Comparison of ENCODE assay signal across 11 cellular contexts in genomic region chr3:52218026-52218425, GRCh38. TPM values are rescaled to one million over a fixed set of nuclear protein-coding genes. Genes with fewer than 3 reads are reported as not detected.
A peak's percentile ranks its signal among the peaks of the same experiment; 100 is the strongest.
DNase-seq lines count a peak whose midpoint lies in the region; ATAC-seq and TF ChIP-seq lines count a peak whose summit lies in the region.
"Had no signal": no experiment of that assay in that cellular context is flagged by ENCODE, and none has a peak within 500 bp of the region (broad histone marks: within the 10 kb centered on the region; RNA-seq: fewer than 3 reads in every experiment).

No MANE protein-coding gene starts in this region.

- intact Hi-C loops in PC-9 (cut with micrococcal nuclease; ENCODE audit: unreplicated experiment) = loop anchor here (5.0 kb wide), 3 partner anchors 69 to 234 kb away; partner anchors contain the start of genes GLYCTK and TNNC1
- intact Hi-C loops in sigmoid colon (cut with DNase I) = no loop called here
- intact Hi-C loops in body of pancreas (cut with DNase I) = no loop called here

- H3K4me1 Mint-ChIP-seq in CD8-positive, alpha-beta memory T cell = peaks cover 67 to 79% (median 76%) of the 10 kb centered on the region in 3 donors

- no peaks in the 10 kb centered on the region for H3K9me3 ChIP-seq in CD8-positive, alpha-beta memory T cell (ENCODE audit: low read length)
- H3K9me3 ChIP-seq in PC-9 (ENCODE audit: insufficient read depth, low read depth) = no peaks in the 10 kb centered on the region
- H3K9me3 ChIP-seq in sigmoid colon = no peaks in the 10 kb centered on the region
- H3K9me3 ChIP-seq in body of pancreas = no peaks in the 10 kb centered on the region

- H3K9me2 ChIP-seq in PC-9 (ENCODE audit: insufficient read depth) = no peaks in the 10 kb centered on the region

- no peak overlapping the region for H2AFZ ChIP-seq in PC-9

- no peaks in the 10 kb centered on the region for H3K27me3 ChIP-seq in CD8-positive, alpha-beta memory T cell (ENCODE audit: insufficient read depth, low read length, poor library complexity, severe bottlenecking)
- H3K27me3 ChIP-seq in PC-9 (ENCODE audit: insufficient read depth, low read depth) (no peaks in the 10 kb centered on the region), sigmoid colon (no peaks in the 10 kb centered on the region), body of pancreas (no peaks in the 10 kb centered on the region)
- H3K27me3 ChIP-seq: dorsolateral prefrontal cortex had no signal

- peaks cover 69% of the 10 kb centered on the region for H3K4me1 ChIP-seq in CD8-positive, alpha-beta memory T cell (ENCODE audit: insufficient read depth, low read length)
- H3K4me1 ChIP-seq in PC-9 (replicated peaks; ENCODE audit: insufficient read depth) (peaks cover 66% of the 10 kb centered on the region), sigmoid colon (peaks cover 0 to 33% (median 19%) of the 10 kb centered on the region in 4 donors), body of pancreas (peaks cover 27% of the 10 kb centered on the region)

- POLR2A ChIA-PET in CD8-positive, alpha-beta memory T cell (lab: Charles Lee) = interaction anchor here (0.5 to 0.8 kb wide), 2 partner anchors 21 to 828 kb away, joined by 3 to 4 read pairs; partner anchors contain the start of gene SFMBT1
- POLR2A ChIA-PET in PC-9 (lab: Charles Lee; ENCODE audit: unreplicated experiment) = interaction anchor here (0.6 kb wide), 2 partner anchors 181 to 479 kb away, joined by 3 to 9 read pairs; no protein-coding TSS in a partner anchor

- H4K20me1 ChIP-seq in PC-9 (ENCODE audit: insufficient read depth) = no peaks in the 10 kb centered on the region

- peak overlapping the region; percentile 69 for H3K4me2 ChIP-seq in PC-9

- TF ChIP-seq POLR2A in sigmoid colon (IDR thresholded peaks at IDR 0.05) (no peak), body of pancreas (IDR thresholded peaks at IDR 0.05) (no peak)

- WGBS in sigmoid colon, 2 donors = 59 to 68% methylated on average over 3 of the region's 3 CpGs
- WGBS in body of pancreas, 2 donors = 73 to 78% methylated on average over 3 of the region's 3 CpGs

- H3K4me3 ChIP-seq in CD8-positive, alpha-beta memory T cell (ENCODE audit: low read length) = peak overlapping the region; percentile 23
- H3K4me3 ChIP-seq in PC-9 (peak overlapping the region; percentile 43), sigmoid colon (no peak overlapping the region), body of pancreas (no peak overlapping the region)
- H3K4me3 ChIP-seq: dorsolateral prefrontal cortex had no signal

- no peaks in the 10 kb centered on the region for H3K9me3 Mint-ChIP-seq in CD8-positive, alpha-beta memory T cell
- H3K9me3 Mint-ChIP-seq: naive B cell had no signal

- CTCF ChIA-PET in CD8-positive, alpha-beta memory T cell (lab: Charles Lee) = interaction anchor here (1.1 to 9.2 kb wide), 6 partner anchors 9 to 231 kb away, joined by 3 to 111 read pairs (median 4); no protein-coding TSS in a partner anchor
- CTCF ChIA-PET in PC-9 (lab: Charles Lee) = interaction anchor here (1.5 kb wide), 1 partner anchor 121 kb away, joined by 4 read pairs; no protein-coding TSS in a partner anchor

- H3K4me3 Mint-ChIP-seq in CD8-positive, alpha-beta memory T cell = peak overlapping the region; percentile 1 to 85 (median 70)

- H3K27ac ChIP-seq in CD8-positive, alpha-beta memory T cell (ENCODE audit: low read depth, low read length) = peak overlapping the region; percentile 12
- peak overlapping the region; percentile 97 for H3K27ac ChIP-seq in PC-9
- H3K27ac ChIP-seq in epithelial cell of prostate = peak overlapping the region; percentile 98
- H3K27ac ChIP-seq in sigmoid colon = peak overlapping the region in 3 of 4 donors; percentile 34 to 66 (median 64)
- peak overlapping the region in 2 of 4 donors; percentile 83 to 86 for H3K27ac ChIP-seq in body of pancreas

- peaks cover 8% of the 10 kb centered on the region for H3K36me3 ChIP-seq in CD8-positive, alpha-beta memory T cell (ENCODE audit: insufficient read depth, low read length)
- H3K36me3 ChIP-seq in PC-9 (ENCODE audit: low read depth) (peaks cover 11% of the 10 kb centered on the region; the same call in 1 of the 2 replicates), sigmoid colon (peaks cover 15 to 26% (median 21%) of the 10 kb centered on the region in 4 donors), body of pancreas (replicated peaks in 1 of 2; ENCODE audit: insufficient read depth in 1 of 2, low read depth in 2 of 2) (peaks cover 0 to 15% of the 10 kb centered on the region in 2 donors)

- peak overlapping the region; percentile 83 to 95 (median 91) for H3K27ac Mint-ChIP-seq in CD8-positive, alpha-beta memory T cell

- H3K79me2 ChIP-seq in PC-9 (ENCODE audit: low read depth) = no peaks in the 10 kb centered on the region; the same call in 1 of the 2 replicates

- no peak for TF ChIP-seq EP300 in sigmoid colon (IDR thresholded peaks at IDR 0.05)

- peaks cover 11 to 31% (median 17%) of the 10 kb centered on the region in 3 donors for H3K36me3 Mint-ChIP-seq in CD8-positive, alpha-beta memory T cell

- TSS peak; percentile 58 for BruUV-seq in PC-9 (replicated peaks; lab: Mats Ljungman, UMichigan)

- no peak for ATAC-seq in body of pancreas
- no peak for ATAC-seq in HG03432 (IDR thresholded peaks at IDR 0.05; ENCODE audit: unreplicated experiment)
- no peak for ATAC-seq in HG02610 (IDR thresholded peaks at IDR 0.05; ENCODE audit: unreplicated experiment)
- ATAC-seq in GM21381 (IDR thresholded peaks at IDR 0.05; ENCODE audit: unreplicated experiment) = no peak

- H3F3A ChIP-seq in PC-9 (ENCODE audit: insufficient read depth, low read depth) = peaks cover 43% of the 10 kb centered on the region

- DNase-seq in CD8-positive, alpha-beta memory T cell = no peak
- DNase-seq in PC-9 (no peak), epithelial cell of prostate (ENCODE audit: low read depth, low spot score) (no peak), sigmoid colon (no peak), body of pancreas (no peak)
- DNase-seq: naive B cell had no signal

- TF ChIP-seq CTCF in PC-9 (conservative IDR thresholded peaks at IDR 0.05) (no peak), sigmoid colon (IDR thresholded peaks at IDR 0.05) (no peak), body of pancreas (IDR thresholded peaks at IDR 0.05) (no peak)

- no peaks in the 10 kb centered on the region for H3K27me3 Mint-ChIP-seq in CD8-positive, alpha-beta memory T cell
- H3K27me3 Mint-ChIP-seq: naive B cell had no signal

RNA-seq across cellular contexts. Expression of gene TLR9, which starts 7.4 kb away (rescaled TPM):
- total RNA-seq in CD8-positive, alpha-beta memory T cell = under 1 TPM; 0.16 to 0.22 TPM
- 0.16 TPM for polyA plus RNA-seq in CD8-positive, alpha-beta memory T cell
- total RNA-seq in PC-9 (2021) = 0.30 and 0.44 TPM in 2 replicates
- under 1 TPM in 2 of 4 donors, not detected in 2; 0.54 to 0.55 TPM for total RNA-seq in sigmoid colon
- under 1 TPM in 1 of 3 donors, not detected in 2; 0.98 TPM for polyA plus RNA-seq in sigmoid colon
- under 1 TPM in 1 of 2 donors, not detected in 1; 0.26 TPM for total RNA-seq in body of pancreas
- total RNA-seq: HT1080 had no signal

RNA-seq across cellular contexts. Expression of gene ALAS1, which starts 20.1 kb away (rescaled TPM):
- 10 to 100 TPM; 72.2 to 73.0 TPM for total RNA-seq in CD8-positive, alpha-beta memory T cell
- polyA plus RNA-seq in CD8-positive, alpha-beta memory T cell = 32.9 TPM
- total RNA-seq in PC-9 (2021) (61.9 and 71.2 TPM in 2 replicates), sigmoid colon (10 to 100 TPM; 23.2 to 27.3 (median 25.8) TPM), body of pancreas (10 to 100 TPM; 13.5 to 63.6 TPM)
- polyA plus RNA-seq in sigmoid colon = 100 to 1,000 TPM in 1 of 3 donors, 10 to 100 TPM in 2; 70.7 to 121 (median 81.7) TPM

RNA-seq across cellular contexts. Expression of gene TWF2, which starts 20.9 kb away (rescaled TPM):
- total RNA-seq in CD8-positive, alpha-beta memory T cell = 100 to 1,000 TPM in 1 of 2 experiments, 10 to 100 TPM in 1; 98.2 to 101 TPM
- 138 TPM for polyA plus RNA-seq in CD8-positive, alpha-beta memory T cell
- total RNA-seq in PC-9 (2021) = 102 and 115 TPM in 2 replicates
- 10 to 100 TPM; 40.4 to 57.3 (median 50.8) TPM for total RNA-seq in sigmoid colon
- 10 to 100 TPM; 62.5 to 79.3 (median 65.3) TPM for polyA plus RNA-seq in sigmoid colon
- total RNA-seq in body of pancreas = 10 to 100 TPM; 26.7 to 35.8 TPM

RNA-seq across cellular contexts. Expression of gene PPM1M, which starts 27.5 kb away (rescaled TPM):
- 10 to 100 TPM; 56.6 to 60.8 TPM for total RNA-seq in CD8-positive, alpha-beta memory T cell
- 81.8 TPM for polyA plus RNA-seq in CD8-positive, alpha-beta memory T cell
- 16.2 TPM in 2 replicates for total RNA-seq in PC-9 (2021)
- total RNA-seq in sigmoid colon = 10 to 100 TPM; 21.7 to 28.2 (median 24.8) TPM
- 10 to 100 TPM in 2 of 3 donors, 1 to 10 TPM in 1; 5.8 to 16.9 (median 11.4) TPM for polyA plus RNA-seq in sigmoid colon
- total RNA-seq in body of pancreas = 10 to 100 TPM in 1 of 2 donors, 1 to 10 TPM in 1; 6.9 to 15.3 TPM

Comparison
In these comparisons a context has a peak if more than half of its experiments do, and no peak if none do; other contexts are left out.
1. H3K4me3 ChIP-seq: peak in CD8-positive, alpha-beta memory T cell (single experiment) and PC-9 (single experiment); none in sigmoid colon (0 of 4) and body of pancreas (0 of 2).